27 cellular contexts compared by ENCODE assay signal in the genomic region with DNA sequence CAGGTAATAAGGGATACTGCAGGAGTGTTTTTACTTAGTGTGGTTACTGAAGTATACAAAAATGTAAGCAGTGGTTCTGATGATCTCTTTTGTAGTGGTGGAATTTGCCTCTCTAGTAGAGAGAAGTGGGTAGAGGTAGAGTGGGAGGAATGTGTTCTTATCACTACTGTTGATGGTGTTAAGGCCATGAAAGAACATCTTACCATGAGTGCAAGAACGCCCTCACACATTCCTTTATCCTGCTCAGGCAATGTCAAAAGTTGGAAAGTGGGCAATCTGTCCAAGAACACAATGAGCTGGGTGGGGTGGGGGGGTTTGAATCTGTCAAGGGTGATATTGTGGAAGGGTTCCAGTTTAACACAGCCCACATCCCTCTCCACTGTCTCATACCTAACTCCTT.
"Had no signal": no experiment of that assay in that cellular context is flagged by ENCODE, and none has a peak within 500 bp of the region (broad histone marks: within the 10 kb centered on the region; RNA-seq: fewer than 3 reads in every experiment).

No MANE protein-coding gene starts in this region.

- H3K4me1 ChIP-seq: esophagus muscularis mucosa, foreskin keratinocyte, gastrocnemius medialis, heart left ventricle had no signal

- H3K36me3 ChIP-seq: brain microvascular endothelial cell had no signal

- ATAC-seq: activated CD4-positive, alpha-beta T cell treated with anti-CD3 and anti-CD28 coated beads for 36 hours; activated CD8-positive, alpha-beta memory T cell treated with anti-CD3 and anti-CD28 coated beads, Interleukin-2, amount 10 ng/mL, durations not matched to agents 7 days and 5 days; activated CD8-positive, alpha-beta T cell treated with anti-CD3 and anti-CD28 coated beads, Interleukin-2, amount 10 ng/mL, durations not matched to agents 7 days and 5 days; activated T-cell treated with anti-CD3 and anti-CD28 coated beads, Interleukin-2, amount 50 U/mL, for 72 hours; effector memory CD8-positive, alpha-beta T cell; foreskin keratinocyte; gastrocnemius medialis; heart left ventricle had no signal

- H3K27me3 ChIP-seq: brain microvascular endothelial cell, esophagus muscularis mucosa, foreskin keratinocyte, gastrocnemius medialis, heart left ventricle had no signal

- H3K9me3 ChIP-seq: esophagus muscularis mucosa, gastrocnemius medialis, heart left ventricle had no signal

- H3K27ac Mint-ChIP-seq: activated CD4-positive, alpha-beta memory T cell treated with anti-CD3 and anti-CD28 coated beads for 36 hours; activated CD4-positive, alpha-beta T cell treated with anti-CD3 and anti-CD28 coated beads for 36 hours; activated CD4-positive, alpha-beta T cell treated with anti-CD3 and anti-CD28 coated beads, Interleukin-2, amount 10 ng/mL, durations not matched to agents 24 days and 14 days; activated CD8-positive, alpha-beta memory T cell treated with anti-CD3 and anti-CD28 coated beads, Interleukin-2, amount 10 ng/mL, durations not matched to agents 7 days and 5 days; activated CD8-positive, alpha-beta T cell treated with anti-CD3 and anti-CD28 coated beads, Interleukin-2, amount 10 ng/mL, durations not matched to agents 7 days and 5 days; activated naive CD8-positive, alpha-beta T cell; activated T-cell treated with anti-CD3 and anti-CD28 coated beads, Interleukin-2, amount 50 U/mL, for 24 hours; activated T-cell treated with anti-CD3 and anti-CD28 coated beads, Interleukin-2, amount 50 U/mL, for 72 hours; effector memory CD8-positive, alpha-beta T cell had no signal

- H3K4me1 Mint-ChIP-seq: activated CD4-positive, alpha-beta T cell treated with anti-CD3 and anti-CD28 coated beads for 36 hours; activated CD4-positive, alpha-beta T cell treated with anti-CD3 and anti-CD28 coated beads, Interleukin-2, amount 10 ng/mL, durations not matched to agents 24 days and 14 days; activated CD8-positive, alpha-beta memory T cell treated with anti-CD3 and anti-CD28 coated beads, Interleukin-2, amount 10 ng/mL, durations not matched to agents 7 days and 5 days had no signal

- H3K4me3 ChIP-seq: esophagus muscularis mucosa, gastrocnemius medialis, heart left ventricle had no signal

- H3K4me3 Mint-ChIP-seq: activated CD4-positive, alpha-beta memory T cell treated with anti-CD3 and anti-CD28 coated beads for 36 hours; activated CD4-positive, alpha-beta T cell treated with anti-CD3 and anti-CD28 coated beads for 36 hours; activated CD4-positive, alpha-beta T cell treated with anti-CD3 and anti-CD28 coated beads, Interleukin-2, amount 10 ng/mL, durations not matched to agents 24 days and 14 days; activated CD8-positive, alpha-beta memory T cell treated with anti-CD3 and anti-CD28 coated beads, Interleukin-2, amount 10 ng/mL, durations not matched to agents 7 days and 5 days; activated CD8-positive, alpha-beta T cell treated with anti-CD3 and anti-CD28 coated beads, Interleukin-2, amount 10 ng/mL, durations not matched to agents 7 days and 5 days; activated naive CD8-positive, alpha-beta T cell; activated T-cell treated with anti-CD3 and anti-CD28 coated beads, Interleukin-2, amount 50 U/mL, for 24 hours; activated T-cell treated with anti-CD3 and anti-CD28 coated beads, Interleukin-2, amount 50 U/mL, for 72 hours; effector memory CD8-positive, alpha-beta T cell had no signal

- H3K9me3 Mint-ChIP-seq: activated CD4-positive, alpha-beta memory T cell treated with anti-CD3 and anti-CD28 coated beads for 36 hours; activated CD4-positive, alpha-beta T cell treated with anti-CD3 and anti-CD28 coated beads, Interleukin-2, amount 10 ng/mL, durations not matched to agents 24 days and 14 days; activated T-cell treated with anti-CD3 and anti-CD28 coated beads, Interleukin-2, amount 50 U/mL, for 24 hours; activated T-cell treated with anti-CD3 and anti-CD28 coated beads, Interleukin-2, amount 50 U/mL, for 72 hours; effector memory CD8-positive, alpha-beta T cell had no signal

- DNase-seq: activated CD4-positive, alpha-beta memory T cell treated with anti-CD3 and anti-CD28 coated beads for 36 hours; activated CD4-positive, alpha-beta T cell treated with anti-CD3 and anti-CD28 coated beads for 36 hours; activated CD4-positive, alpha-beta T cell treated with anti-CD3 and anti-CD28 coated beads, Interleukin-2, amount 10 ng/mL, durations not matched to agents 24 days and 14 days; activated CD4-positive, CD25-positive, alpha-beta regulatory T cell; activated CD4-positive, CD25-positive, alpha-beta regulatory T cell treated with anti-CD3 and anti-CD28 coated beads, Interleukin-2, amount 50 U/mL, for 72 hours; activated CD8-positive, alpha-beta memory T cell treated with anti-CD3 and anti-CD28 coated beads, Interleukin-2, amount 10 ng/mL, durations not matched to agents 7 days and 5 days; activated CD8-positive, alpha-beta memory T cell treated with anti-CD3 and anti-CD28 coated beads, Interleukin-2, amount 50 U/mL, for 4 hours; activated CD8-positive, alpha-beta T cell treated with anti-CD3 and anti-CD28 coated beads, Interleukin-2, amount 10 ng/mL, durations not matched to agents 7 days and 5 days; activated gamma-delta T cell; activated naive CD4-positive, alpha-beta T cell treated with anti-CD3 and anti-CD28 coated beads, Interleukin-2, amount 50 U/mL, for 16 hours; activated naive CD4-positive, alpha-beta T cell treated with Interleukin-2 at 50 U/mL for 16 hours; activated T-cell treated with anti-CD3 and anti-CD28 coated beads, Interleukin-2, amount 50 U/mL, for 24 hours; activated T-cell treated with anti-CD3 and anti-CD28 coated beads, Interleukin-2, amount 50 U/mL, for 72 hours; aorta; brain microvascular endothelial cell; cortex of kidney; dermis blood vessel endothelial cell; effector CD4-positive, alpha-beta T cell; effector memory CD8-positive, alpha-beta T cell; erythroblast; foreskin keratinocyte; gastrocnemius medialis; glutamatergic neuron; heart left ventricle; T-helper 2 cell had no signal

- H3K27ac ChIP-seq: brain microvascular endothelial cell, esophagus muscularis mucosa, foreskin keratinocyte, gastrocnemius medialis, heart left ventricle had no signal

- H3K36me3 Mint-ChIP-seq: activated CD4-positive, alpha-beta memory T cell treated with anti-CD3 and anti-CD28 coated beads for 36 hours; activated CD8-positive, alpha-beta memory T cell treated with anti-CD3 and anti-CD28 coated beads, Interleukin-2, amount 10 ng/mL, durations not matched to agents 7 days and 5 days; activated naive CD8-positive, alpha-beta T cell had no signal

- H3K27me3 Mint-ChIP-seq: activated CD8-positive, alpha-beta memory T cell treated with anti-CD3 and anti-CD28 coated beads, Interleukin-2, amount 10 ng/mL, durations not matched to agents 7 days and 5 days had no signal
